Comparison of ENCODE assay signal across 21 cellular contexts in the genomic region with DNA sequence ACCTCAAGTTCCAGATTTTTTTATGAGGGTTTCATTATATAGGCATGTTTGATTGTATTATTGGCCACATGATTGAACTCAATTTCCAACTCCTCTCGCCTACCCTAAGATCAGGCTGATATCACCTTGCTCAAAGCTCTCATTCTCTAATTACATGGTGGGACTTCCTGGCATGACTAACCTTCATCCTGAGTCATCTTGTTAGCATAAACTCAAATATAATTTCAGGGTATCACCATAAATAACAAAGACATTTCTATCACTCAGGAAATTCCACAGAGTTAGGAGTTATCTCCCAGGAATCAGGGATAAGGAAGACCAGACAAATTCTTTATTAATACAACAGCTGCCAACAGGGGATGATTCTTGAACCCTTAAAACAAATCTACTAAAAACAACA.
A peak's percentile ranks its signal among the peaks of the same experiment; 100 is the strongest.
DNase-seq lines count a peak whose midpoint lies in the region; ATAC-seq and TF ChIP-seq lines count a peak whose summit lies in the region.
"Had no signal": no experiment of that assay in that cellular context is flagged by ENCODE, and none has a peak within 500 bp of the region (broad histone marks: within the 10 kb centered on the region; RNA-seq: fewer than 3 reads in every experiment).

No MANE protein-coding gene starts in this region.

- no peak for ATAC-seq in GM19324 (IDR thresholded peaks at IDR 0.05; ENCODE audit: low FRiP score, unreplicated experiment)
- ATAC-seq: HepG2 had no signal

- TF ChIP-seq CTCF in MM.1S (IDR thresholded peaks at IDR 0.05; ENCODE audit: low read length) (no peak), brain microvascular endothelial cell (IDR thresholded peaks at IDR 0.05; ENCODE audit: low read depth, low read length, missing control alignments) (no peak)

- H3K4me3 ChIP-seq in SJCRH30 (no peak overlapping the region), MM.1S (ENCODE audit: low read length) (no peak overlapping the region), brain microvascular endothelial cell (ENCODE audit: low read depth, low read length) (no peak overlapping the region)

- no peak overlapping the region for H3K9ac ChIP-seq in MM.1S (ENCODE audit: low read length)

- H3K27ac ChIP-seq in SJCRH30 (peak overlapping the region; percentile 8; the same call in 1 of the 2 replicates), MM.1S (ENCODE audit: low read length) (no peak overlapping the region), brain microvascular endothelial cell (no peak overlapping the region)
- H3K27ac ChIP-seq: C4-2B had no signal

- H3K4me1 ChIP-seq in SJCRH30 (peaks cover 15% of the 10 kb centered on the region), MM.1S (ENCODE audit: low read length) (no peaks in the 10 kb centered on the region)

- DNase-seq in A172 (ENCODE audit: low spot score), result peak; percentile 35
- DNase-seq in ELR (ENCODE audit: low read depth), result peak; percentile 35
- DNase-seq in SJCRH30, result peak in 1 of 2 experiments; percentile 20
- DNase-seq in iris pigment epithelial cell (ENCODE audit: low read depth), result peak; percentile 34
- DNase-seq in MM.1S, result no peak
- no peak for DNase-seq in NCI-H345 treated with DMSO at 0.1 percent for 48 hours (lab: John Stamatoyannopoulos, UW; ENCODE audit: unreplicated experiment)
- DNase-seq in brain microvascular endothelial cell, result no peak
- DNase-seq: 8988T; CD8-positive, alpha-beta memory T cell; H7; KBM-7; NCI-H1105; NCI-H146; NCI-H2029; NCI-H446; NCI-H526; OCI-M1; Right ventricle myocardium superior had no signal

- H3K4me2 ChIP-seq in MM.1S (ENCODE audit: low read depth, low read length), result no peak overlapping the region

- in situ Hi-C loops in brain microvascular endothelial cell (cut with HindIII; ENCODE audit: low pct_ligation_motif_present, low sequenced_read_pairs), result no loop called here

- no peak overlapping the region for H2AFZ ChIP-seq in MM.1S (ENCODE audit: low read length)

- no peaks in the 10 kb centered on the region for H3K79me2 ChIP-seq in MM.1S (ENCODE audit: low read length)

- no peaks in the 10 kb centered on the region for H3K36me3 ChIP-seq in SJCRH30
- no peaks in the 10 kb centered on the region for H3K36me3 ChIP-seq in MM.1S (replicated peaks; ENCODE audit: insufficient read depth, low read length)
- no peaks in the 10 kb centered on the region for H3K36me3 ChIP-seq in brain microvascular endothelial cell (replicated peaks)

- H3K27me3 ChIP-seq in SJCRH30 (no peaks in the 10 kb centered on the region), MM.1S (replicated peaks; ENCODE audit: insufficient read depth, low read length) (no peaks in the 10 kb centered on the region), brain microvascular endothelial cell (replicated peaks) (no peaks in the 10 kb centered on the region)

- no peaks in the 10 kb centered on the region for H3K9me3 ChIP-seq in SJCRH30 (replicated peaks)
- H3K9me3 ChIP-seq in MM.1S (replicated peaks; ENCODE audit: insufficient read depth, low read length), result no peaks in the 10 kb centered on the region

- no peaks in the 10 kb centered on the region for H3F3A ChIP-seq in MM.1S (ENCODE audit: insufficient read depth, low read length)

- no peaks in the 10 kb centered on the region for H3K9me2 ChIP-seq in MM.1S (replicated peaks; ENCODE audit: insufficient read depth, low read length)

- H4K20me1 ChIP-seq in MM.1S (ENCODE audit: insufficient read depth, low read length), result no peaks in the 10 kb centered on the region

Comparison
In these comparisons a context has a peak if more than half of its experiments do, and no peak if none do; other contexts are left out.
1. DNase-seq: peak in A172 (single experiment), ELR (single experiment) and iris pigment epithelial cell (single experiment); none in MM.1S (single experiment), NCI-H345 treated with DMSO at 0.1 percent for 48 hours (single experiment) and brain microvascular endothelial cell (single experiment).